In genomic region chr19:12126707-12127106, GRCh38 we compare ENCODE assay signal across 9 cellular contexts. TPM values are rescaled to one million over a fixed set of nuclear protein-coding genes. Genes with fewer than 3 reads are reported as not detected.
DNase-seq lines count a peak whose midpoint lies in the region; ATAC-seq and TF ChIP-seq lines count a peak whose summit lies in the region.
"Had no signal": no experiment of that assay in that cellular context is flagged by ENCODE, and none has a peak within 500 bp of the region (broad histone marks: within the 10 kb centered on the region; RNA-seq: fewer than 3 reads in every experiment).

No MANE protein-coding gene starts in this region.

- no peak overlapping the region for H3K4me2 ChIP-seq in DOHH2 (ENCODE audit: low read length)

- H3K9me3 ChIP-seq in DOHH2 (ENCODE audit: control insufficient read depth, insufficient read depth, low read length) (no peaks in the 10 kb centered on the region), neutrophil (peaks cover 12% of the 10 kb centered on the region)

- no peaks in the 10 kb centered on the region for H4K20me1 ChIP-seq in DOHH2 (ENCODE audit: control insufficient read depth, insufficient read depth, low read depth, low read length)

- no peaks in the 10 kb centered on the region for H3K9me2 ChIP-seq in DOHH2 (replicated peaks; ENCODE audit: control insufficient read depth, low read length)

- no peaks in the 10 kb centered on the region for H3K4me1 ChIP-seq in DOHH2 (ENCODE audit: control insufficient read depth, low read length)
- peaks cover 0 to 11% of the 10 kb centered on the region in 2 experiments for H3K4me1 ChIP-seq in neutrophil (ENCODE audit: control insufficient read depth in 1 of 2, insufficient read depth in 1 of 2, low read depth in 1 of 2, low read length in 1 of 2)
- H3K4me1 ChIP-seq: SJSA1 had no signal

- no peaks in the 10 kb centered on the region for H3K79me2 ChIP-seq in DOHH2 (ENCODE audit: control insufficient read depth, low read length)

- H3K4me3 ChIP-seq in DOHH2 (ENCODE audit: low read length) (no peak overlapping the region), neutrophil (ENCODE audit: low read depth in 1 of 2, low read length in 1 of 2) (no peak overlapping the region)
- H3K4me3 ChIP-seq: SJSA1 had no signal

- H3F3A ChIP-seq in DOHH2 (ENCODE audit: control insufficient read depth, insufficient read depth), result no peaks in the 10 kb centered on the region

- H3K27me3 ChIP-seq in DOHH2 (ENCODE audit: control insufficient read depth, low read length) (no peaks in the 10 kb centered on the region), neutrophil (no peaks in the 10 kb centered on the region)
- H3K27me3 ChIP-seq: SJSA1 had no signal

- TF ChIP-seq CTCF in DOHH2 (IDR thresholded peaks at IDR 0.05; ENCODE audit: low read depth, low read length, poor library complexity, severe bottlenecking) (peak; percentile 64), neutrophil (IDR thresholded peaks at IDR 0.05) (peak; percentile 27)

- ATAC-seq in HG03469 (IDR thresholded peaks at IDR 0.05; ENCODE audit: unreplicated experiment) (no peak), GM21423 (IDR thresholded peaks at IDR 0.05; ENCODE audit: unreplicated experiment) (no peak)

- peak; percentile 4 to 19 for DNase-seq in Kasumi-1 (lab: John Stamatoyannopoulos, UW)
- peak; percentile 40 for DNase-seq in dermis blood vessel endothelial cell
- DNase-seq in NCI-H2196 (lab: John Stamatoyannopoulos, UW; ENCODE audit: unreplicated experiment), result no peak
- DNase-seq in NCI-H1694 treated with DMSO at 0.1 percent for 48 hours (lab: John Stamatoyannopoulos, UW), result no peak

- H3K27ac ChIP-seq in DOHH2 (ENCODE audit: low read depth, low read length), result no peak overlapping the region
- no peak overlapping the region for H3K27ac ChIP-seq in neutrophil
- H3K27ac ChIP-seq: SJSA1 had no signal

- peaks cover 3% of the 10 kb centered on the region for H3K36me3 ChIP-seq in DOHH2 (ENCODE audit: control insufficient read depth, low read length)
- H3K36me3 ChIP-seq in neutrophil, result no peaks in the 10 kb centered on the region

RNA-seq across cellular contexts. Expression of gene ZNF20, which starts 13.4 kb away (rescaled TPM):
- 4.0 and 4.8 TPM in 2 replicates for total RNA-seq in dermis blood vessel endothelial cell

RNA-seq across cellular contexts. Expression of gene ZNF625, which starts 29.8 kb away (rescaled TPM):
- 11.5 and 15.1 TPM in 2 replicates for total RNA-seq in dermis blood vessel endothelial cell

RNA-seq across cellular contexts. Expression of gene ZNF136, which starts 36.2 kb away (rescaled TPM):
- total RNA-seq in dermis blood vessel endothelial cell, result 5.1 and 8.7 TPM in 2 replicates

Comparison
In these comparisons a context has a peak if more than half of its experiments do, and no peak if none do; other contexts are left out.
1. DNase-seq: peak in Kasumi-1 (2 of 2) and dermis blood vessel endothelial cell (single experiment); none in NCI-H2196 (single experiment) and NCI-H1694 treated with DMSO at 0.1 percent for 48 hours (single experiment).